19 cellular contexts compared by ENCODE assay signal in the genomic region with DNA sequence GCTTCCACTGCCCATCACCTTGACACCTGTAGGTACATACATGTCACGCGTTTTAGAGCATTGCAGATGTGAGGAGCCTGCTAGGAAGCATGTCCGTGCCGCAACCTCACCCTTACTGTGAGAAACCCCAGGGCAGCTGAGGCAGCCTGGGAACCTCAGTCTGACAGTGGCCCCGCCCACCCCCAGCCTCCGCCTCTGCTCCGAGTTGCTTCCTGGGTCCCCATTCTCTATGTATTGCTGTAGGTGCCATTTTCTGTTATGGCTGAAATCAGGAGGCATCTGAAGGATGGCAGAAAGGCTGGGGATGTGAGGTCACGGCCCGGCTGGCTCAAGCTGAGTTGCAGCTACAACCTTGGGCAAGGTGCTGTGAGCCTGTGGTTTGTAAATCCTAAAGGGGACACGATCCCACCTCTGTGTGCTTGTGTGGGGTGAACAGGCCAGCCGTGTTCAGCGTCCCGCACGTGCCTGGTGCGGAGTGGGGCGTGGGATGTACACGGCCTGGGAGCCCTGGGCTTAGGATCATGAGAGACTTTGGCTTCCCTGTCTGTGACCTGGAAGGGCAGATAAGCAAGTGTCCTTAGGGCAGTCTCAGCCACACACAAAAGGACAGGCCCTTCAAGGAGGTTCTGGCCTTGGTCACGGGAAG.
"Had no signal": no experiment of that assay in that cellular context is flagged by ENCODE, and none has a peak within 500 bp of the region (broad histone marks: within the 10 kb centered on the region; RNA-seq: fewer than 3 reads in every experiment).

No MANE protein-coding gene starts in this region.

- DNase-seq: colonic mucosa; effector CD4-positive, alpha-beta T cell; heart left ventricle; hippocampal formation; natural killer cell; occipital lobe; pancreas; stimulated activated CD4-positive, alpha-beta T cell treated with anti-CD3 and anti-CD28 coated beads, Interleukin-15, amount 100 ng/mL, for 24 hours; stimulated activated naive CD4-positive, alpha-beta T cell; stomach; substantia nigra; transverse colon had no signal

- FAIRE-seq: frontal cortex, pancreas had no signal

- H3K9ac ChIP-seq: neural progenitor cell had no signal

- H3K4me1 ChIP-seq: colonic mucosa, heart left ventricle, neural progenitor cell, pancreas, prostate gland, right lobe of liver, stomach, transverse colon had no signal

- H3K27me3 ChIP-seq: colonic mucosa, neural progenitor cell, pancreas, right lobe of liver, transverse colon had no signal

- H3K9me3 ChIP-seq: colonic mucosa, pancreas, prostate gland, right lobe of liver, thoracic aorta had no signal

- H3K4me2 ChIP-seq: neural progenitor cell had no signal

- ATAC-seq: esophagus mucosa, left lobe of liver, natural killer cell, pancreas had no signal

- H3K36me3 ChIP-seq: colonic mucosa, heart left ventricle, pancreas, prostate gland, right lobe of liver, thoracic aorta, transverse colon had no signal

- H3K4me3 ChIP-seq: colonic mucosa, heart left ventricle, neural progenitor cell, pancreas, prostate gland, right lobe of liver, stomach, thoracic aorta, transverse colon had no signal

- H3K27ac ChIP-seq: colonic mucosa, heart left ventricle, neural progenitor cell, pancreas, prostate gland, right lobe of liver, stomach, thoracic aorta, transverse colon had no signal
